In the genomic region with DNA sequence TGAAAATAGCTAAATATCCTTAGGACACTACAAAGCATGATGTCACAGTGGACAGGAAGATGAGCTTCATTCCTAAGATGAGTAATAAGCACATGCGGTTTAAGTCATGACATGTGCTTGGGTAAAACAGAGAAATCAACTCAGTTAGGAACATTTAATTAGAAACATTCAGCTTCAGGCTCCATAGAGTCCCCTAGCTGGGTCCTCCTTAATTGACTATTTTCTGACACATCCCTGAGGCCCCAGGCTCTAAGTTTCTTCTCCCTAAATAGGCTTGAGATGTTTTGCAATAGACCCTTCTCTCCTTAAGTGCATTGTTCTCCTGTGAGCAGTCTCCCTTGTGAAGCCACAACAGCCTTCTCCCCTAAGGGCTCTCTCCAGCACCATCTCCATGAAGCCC, we compare ENCODE assay signal across 16 cellular contexts.
A peak's percentile ranks its signal among the peaks of the same experiment; 100 is the strongest.
DNase-seq lines count a peak whose midpoint lies in the region; ATAC-seq and TF ChIP-seq lines count a peak whose summit lies in the region.
"Had no signal": no experiment of that assay in that cellular context is flagged by ENCODE, and none has a peak within 500 bp of the region (broad histone marks: within the 10 kb centered on the region; RNA-seq: fewer than 3 reads in every experiment).

No MANE protein-coding gene starts in this region.

- H2AK9ac ChIP-seq in IMR-90 (replicated peaks; ENCODE audit: low read depth, low read length, poor library complexity), result no peak overlapping the region

- peak overlapping the region; percentile 82 for H3K4ac ChIP-seq in IMR-90 (ENCODE audit: low read depth, low read length)

- H3K9me3 ChIP-seq in AG04450 (ENCODE audit: control insufficient read depth, insufficient read depth, low read length) (no peaks in the 10 kb centered on the region), IMR-90 (ENCODE audit: control insufficient read depth, insufficient read depth, low read length) (no peaks in the 10 kb centered on the region)
- H3K9me3 ChIP-seq: gastrocnemius medialis, upper lobe of right lung had no signal

- H3K9me1 ChIP-seq in IMR-90 (ENCODE audit: insufficient read depth, low read length), result no peaks in the 10 kb centered on the region; the same call in none of the 2 replicates

- no CpG with 5 or more reads among the region's 1 CpG for WGBS in IMR-90 (ENCODE audit: extremely low coverage in 2 of 2, insufficient read length in 1 of 2), 2 experiments

- H3K18ac ChIP-seq in IMR-90 (ENCODE audit: low read depth, low read length), result no peak overlapping the region

- peak overlapping the region; percentile 4 for H2AFZ ChIP-seq in IMR-90 (replicated peaks; ENCODE audit: low read length, poor library complexity)

- H3K4me3 ChIP-seq in AG04450 (ENCODE audit: low read depth, low read length) (no peak overlapping the region), IMR-90 (ENCODE audit: insufficient read depth, low read depth, low read length) (no peak overlapping the region), choroid plexus epithelial cell (ENCODE audit: low read depth, low read length) (no peak overlapping the region)
- H3K4me3 ChIP-seq: gastrocnemius medialis, upper lobe of right lung had no signal

- H4K91ac ChIP-seq in IMR-90 (ENCODE audit: insufficient read depth, low read depth, low read length), result peak overlapping the region; percentile 54; the same call in 1 of the 2 replicates

- no peak overlapping the region for H3K9ac ChIP-seq in IMR-90 (ENCODE audit: low read depth, low read length)
- H3K9ac ChIP-seq: KMS-11 had no signal

- H3K14ac ChIP-seq in IMR-90 (replicated peaks; ENCODE audit: low read depth, low read length), result peak overlapping the region; percentile 62; the same call in 1 of the 2 replicates

- no peak overlapping the region for H3K27ac ChIP-seq in AG04450 (ENCODE audit: low read depth, low read length)
- H3K27ac ChIP-seq in IMR-90 (ENCODE audit: insufficient read depth, low read length), result no peak overlapping the region
- H3K27ac ChIP-seq: gastrocnemius medialis, KMS-11, upper lobe of right lung had no signal

- H3K36me3 ChIP-seq in IMR-90 (ENCODE audit: control insufficient read depth, insufficient read depth, low read length), result no peaks in the 10 kb centered on the region
- H3K36me3 ChIP-seq: gastrocnemius medialis, upper lobe of right lung had no signal

- ATAC-seq in IMR-90 (ENCODE audit: low read depth), result peak; percentile 69
- ATAC-seq in HG03280 (IDR thresholded peaks at IDR 0.05; ENCODE audit: unreplicated experiment), result no peak
- ATAC-seq: activated T-helper 17 cell treated with anti-CD3 and anti-CD28 coated beads, Interleukin-2, amount 50 U/mL, for 72 hours; natural killer cell; T-cell; upper lobe of right lung had no signal

- no peaks in the 10 kb centered on the region for H3K27me3 ChIP-seq in AG04450 (ENCODE audit: control insufficient read depth, insufficient read depth, low read length)
- H3K27me3 ChIP-seq in IMR-90 (ENCODE audit: control insufficient read depth, insufficient read depth, low read length), result no peaks in the 10 kb centered on the region; the same call in 1 of the 2 replicates
- H3K27me3 ChIP-seq: gastrocnemius medialis, upper lobe of right lung had no signal

- peak overlapping the region; percentile 90 for H2BK120ac ChIP-seq in IMR-90 (ENCODE audit: low read depth, low read length)

- no peak overlapping the region for H4K5ac ChIP-seq in IMR-90 (ENCODE audit: low read depth, low read length)

- peaks cover 2% of the 10 kb centered on the region; the same call in 1 of the 2 replicates for H3K4me1 ChIP-seq in IMR-90 (ENCODE audit: control insufficient read depth, insufficient read depth, low read length)
- H3K4me1 ChIP-seq: gastrocnemius medialis, upper lobe of right lung had no signal

- H4K8ac ChIP-seq in IMR-90 (ENCODE audit: low read depth in 2 of 2, low read length in 2 of 2), result peak overlapping the region in 1 of 2 experiments; percentile 70; a peak in 1 of 4 replicates

- H2BK15ac ChIP-seq in IMR-90 (ENCODE audit: low read depth, low read length), result peak overlapping the region; percentile 64; the same call in 1 of the 3 replicates

- peak overlapping the region; percentile 86 for H2BK20ac ChIP-seq in IMR-90 (ENCODE audit: low read depth, low read length)

- no peak for TF ChIP-seq RAD21 in IMR-90 (IDR thresholded peaks at IDR 0.05; ENCODE audit: low read length)

- POLR2A ChIA-PET in AG04450 (lab: Yijun Ruan, JAX) (no interaction called here), IMR-90 (lab: Charles Lee; ENCODE audit: unreplicated experiment) (no interaction called here)

- CTCF ChIA-PET in AG04450 (lab: Charles Lee), result interaction anchor here (0.6 to 0.9 kb wide), 2 partner anchors 36 to 422 kb away, joined by 3 to 4 read pairs; no protein-coding TSS in a partner anchor
- CTCF ChIA-PET in IMR-90 (lab: Yijun Ruan, JAX), result interaction anchor here (0.7 kb wide), 1 partner anchor 501 kb away, joined by 3 read pairs; no protein-coding TSS in a partner anchor

- H3K79me1 ChIP-seq in IMR-90 (ENCODE audit: low read depth in 1 of 2, low read length in 2 of 2), result no peaks in the 10 kb centered on the region

- peak overlapping the region; percentile 56; the same call in 1 of the 2 replicates for H2AK5ac ChIP-seq in IMR-90 (ENCODE audit: low read depth, low read length)

- intact Hi-C loops in IMR-90 (cut with micrococcal nuclease), result no loop called here

- TF ChIP-seq POLR2A in IMR-90 (IDR thresholded peaks at IDR 0.05; ENCODE audit: low read depth, low read length), result no peak

- TF ChIP-seq CTCF in AG04450 (IDR thresholded peaks at IDR 0.05; ENCODE audit: low read depth, low read length) (no peak), IMR-90 (conservative IDR thresholded peaks at IDR 0.05; ENCODE audit: low read depth, low read length) (no peak), choroid plexus epithelial cell (conservative IDR thresholded peaks at IDR 0.05; ENCODE audit: low read depth, low read length) (no peak)

- peak overlapping the region; percentile 57; the same call in 1 of the 2 replicates for H3K23ac ChIP-seq in IMR-90 (ENCODE audit: low read depth, low read length)

- in situ Hi-C loops in IMR-90 (cut with MboI; ENCODE audit: low sequenced_read_pairs), result no loop called here

- DNase-seq in AG04450 (ENCODE audit: low read depth, low spot score) (peak; percentile 7), IMR-90 (peak; percentile 84), choroid plexus epithelial cell (ENCODE audit: low read depth) (peak; percentile 84), kidney tubule cell (ENCODE audit: low spot score) (peak; percentile 66), ecto neural progenitor cell (ENCODE audit: low spot score) (no peak), DMS79 treated with DMSO at 0.1 percent for 48 hours (lab: John Stamatoyannopoulos, UW) (no peak)
- no peak for DNase-seq in activated naive CD4-positive, alpha-beta T cell treated with Interleukin-2 at 50 U/mL for 16 hours
- DNase-seq: activated CD4-positive, alpha-beta T cell treated with anti-CD3 and anti-CD28 coated beads, Interleukin-2, amount 10 ng/mL, durations not matched to agents 7 days and 5 days; gastrocnemius medialis; natural killer cell; NCI-H2081; T-cell; upper lobe of right lung had no signal

- dilution Hi-C loops in IMR-90 (cut with HindIII; ENCODE audit: low sequenced_read_pairs, unreplicated experiment), result no loop called here

- no peaks in the 10 kb centered on the region for H4K20me1 ChIP-seq in IMR-90 (ENCODE audit: insufficient read depth, low read length)

- no peak overlapping the region for H3K4me2 ChIP-seq in IMR-90 (ENCODE audit: low read depth, low read length)
- H3K4me2 ChIP-seq: KMS-11 had no signal

- peak overlapping the region; percentile 55 for H2BK5ac ChIP-seq in IMR-90 (ENCODE audit: low read depth, low read length, poor library complexity, severe bottlenecking)

- no peak overlapping the region; the same call in 1 of the 2 replicates for H3K56ac ChIP-seq in IMR-90 (ENCODE audit: extremely low read depth, insufficient read depth, low read length)

- BruUV-seq in IMR-90 (replicated peaks; lab: Mats Ljungman, UMichigan), result no TSS peak

TF ChIP-seq in IMR-90, 13 proteins besides CTCF, POLR2A, EP300 and RAD21:
- TF ChIP-seq CEBPB (IDR thresholded peaks at IDR 0.05; ENCODE audit: low read depth, low read length) (peak; percentile 72), MAZ (IDR thresholded peaks at IDR 0.05; ENCODE audit: borderline replicate concordance, low read depth, low read length) (no peak), FOS (IDR thresholded peaks at IDR 0.05; ENCODE audit: low read depth, low read length) (peak; percentile 41; the same call in 1 of the 2 replicates), BHLHE40 (IDR thresholded peaks at IDR 0.05; ENCODE audit: low read depth, low read length) (peak; percentile 53; the same call in 1 of the 2 replicates), USF2 (IDR thresholded peaks at IDR 0.05; ENCODE audit: low read depth, low read length) (no peak)

Comparison
In these comparisons a context has a peak if more than half of its experiments do, and no peak if none do; other contexts are left out.
1. DNase-seq: peak in AG04450 (single experiment), IMR-90 (single experiment), choroid plexus epithelial cell (single experiment) and kidney tubule cell (single experiment); none in ecto neural progenitor cell (single experiment), DMS79 treated with DMSO at 0.1 percent for 48 hours (single experiment) and activated naive CD4-positive, alpha-beta T cell treated with Interleukin-2 at 50 U/mL for 16 hours (single experiment).